ENCODE assay signal across 24 cellular contexts in genomic region chr18:8385400-8385799, GRCh38.
DNase-seq lines count a peak whose midpoint lies in the region; ATAC-seq, FAIRE-seq and TF ChIP-seq lines count a peak whose summit lies in the region.
"Had no signal": no experiment of that assay in that cellular context is flagged by ENCODE, and none has a peak within 500 bp of the region (broad histone marks: within the 10 kb centered on the region; RNA-seq: fewer than 3 reads in every experiment).

No MANE protein-coding gene starts in this region.

- no peaks in the 10 kb centered on the region for H3K4me1 ChIP-seq in colonic mucosa
- H3K4me1 ChIP-seq: BE2C, HAP-1 had no signal

- H3K9me3 ChIP-seq in colonic mucosa: no peaks in the 10 kb centered on the region
- H3K9me3 ChIP-seq: BE2C, HAP-1 had no signal

- intact Hi-C loops in colonic mucosa (cut with DNase I): no loop called here

- no peak overlapping the region for H3K27ac ChIP-seq in colonic mucosa
- H3K27ac ChIP-seq: HL-60 had no signal

- CTCF ChIA-PET in WTC11 (lab: Charles Lee): no interaction called here

- H3K9me3 Mint-ChIP-seq in WTC11 (no peaks in the 10 kb centered on the region), neural crest cell (no peaks in the 10 kb centered on the region)
- H3K9me3 Mint-ChIP-seq in stimulated activated memory B cell treated with anti-CD40 and anti-IgM and Interleukin-4, amounts not matched to agents 10 μg/mL and 1 μg/mL and 100 μg/mL, for 72 hours: no peaks in the 10 kb centered on the region
- H3K9me3 Mint-ChIP-seq: CD8-positive, alpha-beta memory T cell had no signal

- H3K36me3 Mint-ChIP-seq in WTC11 (peaks cover 3% of the 10 kb centered on the region; the same call in 1 of the 2 replicates), neural crest cell (ENCODE audit: low read depth) (peaks cover 5% of the 10 kb centered on the region)
- H3K36me3 Mint-ChIP-seq in stimulated activated memory B cell treated with anti-CD40 and anti-IgM and Interleukin-4, amounts not matched to agents 10 μg/mL and 1 μg/mL and 100 μg/mL, for 72 hours: no peaks in the 10 kb centered on the region
- H3K36me3 Mint-ChIP-seq: CD4-positive, CD25-positive, alpha-beta regulatory T cell had no signal

- H3K4me3 Mint-ChIP-seq in WTC11: no peak overlapping the region
- H3K4me3 Mint-ChIP-seq in neural crest cell: no peak overlapping the region
- H3K4me3 Mint-ChIP-seq in stimulated activated memory B cell treated with anti-CD40 and anti-IgM and Interleukin-4, amounts not matched to agents 10 μg/mL and 1 μg/mL and 100 μg/mL, for 72 hours: no peak overlapping the region
- H3K4me3 Mint-ChIP-seq: CD8-positive, alpha-beta memory T cell had no signal

- DNase-seq in WTC11 (ENCODE audit: low spot score): no peak
- peak; percentile 38 for DNase-seq in islet precursor cell
- no peak for DNase-seq in neural crest cell (ENCODE audit: low read depth, low spot score)
- no peak for DNase-seq in GM12891 (ENCODE audit: insufficient read length, low spot score)
- no peak for DNase-seq in colonic mucosa
- DNase-seq: ACHN; BE2C; C1 segment of cervical spinal cord; CD4-positive, CD25-positive, alpha-beta regulatory T cell; CD8-positive, alpha-beta memory T cell; COR-L47; IMR-90 had no signal

- H3K27me3 Mint-ChIP-seq in WTC11 (ENCODE audit: low read depth) (no peaks in the 10 kb centered on the region), neural crest cell (ENCODE audit: low read depth) (no peaks in the 10 kb centered on the region)
- H3K27me3 Mint-ChIP-seq in stimulated activated memory B cell treated with anti-CD40 and anti-IgM and Interleukin-4, amounts not matched to agents 10 μg/mL and 1 μg/mL and 100 μg/mL, for 72 hours: peaks cover 8% of the 10 kb centered on the region

- TF ChIP-seq CTCF in WTC11 (IDR thresholded peaks at IDR 0.05): no peak
- TF ChIP-seq CTCF in neural crest cell (conservative IDR thresholded peaks at IDR 0.05): no peak
- no peak for TF ChIP-seq CTCF in colonic mucosa (IDR thresholded peaks at IDR 0.05)

- TF ChIP-seq POLR2A in GM12891 (IDR thresholded peaks at IDR 0.05; ENCODE audit: low read depth, low read length): no peak

- H3K4me3 ChIP-seq in colonic mucosa: no peak overlapping the region
- H3K4me3 ChIP-seq: HAP-1, K562 had no signal

- FAIRE-seq in GM12891 (lab: Jason Lieb, UNC): no peak
- FAIRE-seq: A204.1, D721Med, G401.6, GM12892, GM18507, H1, K562 had no signal

- no peak overlapping the region for H3K9ac ChIP-seq in colonic mucosa (ENCODE audit: low read depth in 2 of 2, low read length in 2 of 2)

- POLR2A ChIA-PET in WTC11 (lab: Charles Lee): no interaction called here

- ATAC-seq in WTC11 (no peak), HG02852 (IDR thresholded peaks at IDR 0.05; ENCODE audit: unreplicated experiment) (no peak), GM18858 (IDR thresholded peaks at IDR 0.05; ENCODE audit: unreplicated experiment) (no peak)
- peak; percentile 38 for ATAC-seq in stimulated activated memory B cell treated with anti-CD40 and anti-IgM and Interleukin-4, amounts not matched to agents 10 μg/mL and 1 μg/mL and 100 μg/mL, for 72 hours
- ATAC-seq: K562 had no signal

- 0 out of 2 replicates have a peak overlapping the region, but pooled peaks have one; percentile 1 for H3K27ac Mint-ChIP-seq in WTC11
- H3K27ac Mint-ChIP-seq in neural crest cell (ENCODE audit: unreplicated experiment): peak overlapping the region; percentile 22
- no peak overlapping the region for H3K27ac Mint-ChIP-seq in stimulated activated memory B cell treated with anti-CD40 and anti-IgM and Interleukin-4, amounts not matched to agents 10 μg/mL and 1 μg/mL and 100 μg/mL, for 72 hours
- H3K27ac Mint-ChIP-seq: CD4-positive, CD25-positive, alpha-beta regulatory T cell had no signal

- peaks cover 39% of the 10 kb centered on the region for H3K4me1 Mint-ChIP-seq in WTC11
- no peaks in the 10 kb centered on the region for H3K4me1 Mint-ChIP-seq in neural crest cell
- H3K4me1 Mint-ChIP-seq in stimulated activated memory B cell treated with anti-CD40 and anti-IgM and Interleukin-4, amounts not matched to agents 10 μg/mL and 1 μg/mL and 100 μg/mL, for 72 hours: no peaks in the 10 kb centered on the region
- H3K4me1 Mint-ChIP-seq: CD4-positive, CD25-positive, alpha-beta regulatory T cell; CD8-positive, alpha-beta memory T cell had no signal

- no peaks in the 10 kb centered on the region for H3K36me3 ChIP-seq in colonic mucosa
- H3K36me3 ChIP-seq: BE2C, HAP-1 had no signal

- no peaks in the 10 kb centered on the region for H3K27me3 ChIP-seq in colonic mucosa
- H3K27me3 ChIP-seq: BE2C had no signal

TF ChIP-seq in WTC11, 78 proteins besides CTCF, POLR2A, EP300 and RAD21 (continues in another document):
- TF ChIP-seq ARID4B (CRISPR knock-in tag; IDR thresholded peaks at IDR 0.05; ENCODE audit: borderline replicate concordance) (no peak), ZNF121 (CRISPR knock-in tag; IDR thresholded peaks at IDR 0.05) (no peak), JUN (CRISPR knock-in tag; IDR thresholded peaks at IDR 0.05) (no peak)

TF ChIP-seq in GM12891, 5 proteins besides CTCF, POLR2A, EP300 and RAD21:
- TF ChIP-seq TAF1 (IDR thresholded peaks at IDR 0.05; ENCODE audit: low read depth, low read length) (no peak), POU2F2 (IDR thresholded peaks at IDR 0.05; ENCODE audit: low read depth, low read length) (no peak), SPI1 (IDR thresholded peaks at IDR 0.05; ENCODE audit: low read depth, low read length) (no peak), PAX5 (IDR thresholded peaks at IDR 0.05; ENCODE audit: insufficient read depth, low read length, severe bottlenecking) (no peak), POLR2AphosphoS5 (IDR thresholded peaks at IDR 0.05; ENCODE audit: low read depth, low read length) (no peak)
